Comparison of ENCODE assay signal across 2 cellular contexts in the genomic region with DNA sequence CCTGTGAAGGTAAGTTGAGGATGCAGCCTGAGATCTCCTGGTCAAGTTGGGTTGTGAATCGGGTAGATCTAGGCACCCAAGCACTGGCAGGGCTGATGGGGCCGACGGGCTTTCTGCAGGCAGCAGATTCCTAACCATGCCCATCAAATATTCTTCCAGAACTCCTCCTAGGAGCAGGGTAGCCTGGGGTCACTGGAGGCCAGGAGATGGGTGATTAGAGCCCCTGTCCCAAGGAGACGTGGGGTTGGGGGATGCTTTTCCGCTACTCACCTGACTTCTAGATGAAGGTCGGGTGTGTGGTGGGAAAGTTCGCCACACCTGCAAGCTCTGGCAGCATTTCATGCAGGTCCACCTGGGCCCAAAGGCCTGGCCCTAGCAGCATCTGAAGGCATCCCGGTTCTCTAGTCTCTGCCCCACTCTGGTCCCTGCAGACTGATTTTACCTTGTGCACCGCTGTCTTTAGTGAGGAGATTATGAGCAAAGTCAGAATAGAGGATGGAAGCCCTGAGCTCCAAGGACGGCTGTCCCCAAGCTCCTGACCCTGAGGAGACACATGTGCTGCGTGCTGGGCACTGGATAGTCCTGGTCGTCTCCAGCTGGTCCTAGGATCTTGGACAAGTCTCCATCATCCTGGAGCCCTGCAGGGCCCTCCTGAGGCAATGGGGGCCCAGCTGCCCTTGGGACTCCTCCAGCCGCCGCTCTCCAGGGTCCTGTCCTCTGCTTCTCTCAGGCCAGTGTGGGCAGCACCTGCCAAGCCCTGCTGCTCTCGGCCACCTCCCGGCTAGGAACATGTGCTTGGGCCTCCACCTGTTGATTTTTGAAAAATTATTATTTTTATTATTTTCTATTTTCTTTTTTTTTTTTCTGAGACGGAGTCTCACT.
TF ChIP-seq lines count a peak whose summit lies in the region.

No MANE protein-coding gene starts in this region.

TF ChIP-seq in A549, 52 proteins besides CTCF, POLR2A, EP300 and RAD21:
- no peak for TF ChIP-seq HEYL (CRISPR knock-in tag; IDR thresholded peaks at IDR 0.05)
- TF ChIP-seq, protein P1, sequence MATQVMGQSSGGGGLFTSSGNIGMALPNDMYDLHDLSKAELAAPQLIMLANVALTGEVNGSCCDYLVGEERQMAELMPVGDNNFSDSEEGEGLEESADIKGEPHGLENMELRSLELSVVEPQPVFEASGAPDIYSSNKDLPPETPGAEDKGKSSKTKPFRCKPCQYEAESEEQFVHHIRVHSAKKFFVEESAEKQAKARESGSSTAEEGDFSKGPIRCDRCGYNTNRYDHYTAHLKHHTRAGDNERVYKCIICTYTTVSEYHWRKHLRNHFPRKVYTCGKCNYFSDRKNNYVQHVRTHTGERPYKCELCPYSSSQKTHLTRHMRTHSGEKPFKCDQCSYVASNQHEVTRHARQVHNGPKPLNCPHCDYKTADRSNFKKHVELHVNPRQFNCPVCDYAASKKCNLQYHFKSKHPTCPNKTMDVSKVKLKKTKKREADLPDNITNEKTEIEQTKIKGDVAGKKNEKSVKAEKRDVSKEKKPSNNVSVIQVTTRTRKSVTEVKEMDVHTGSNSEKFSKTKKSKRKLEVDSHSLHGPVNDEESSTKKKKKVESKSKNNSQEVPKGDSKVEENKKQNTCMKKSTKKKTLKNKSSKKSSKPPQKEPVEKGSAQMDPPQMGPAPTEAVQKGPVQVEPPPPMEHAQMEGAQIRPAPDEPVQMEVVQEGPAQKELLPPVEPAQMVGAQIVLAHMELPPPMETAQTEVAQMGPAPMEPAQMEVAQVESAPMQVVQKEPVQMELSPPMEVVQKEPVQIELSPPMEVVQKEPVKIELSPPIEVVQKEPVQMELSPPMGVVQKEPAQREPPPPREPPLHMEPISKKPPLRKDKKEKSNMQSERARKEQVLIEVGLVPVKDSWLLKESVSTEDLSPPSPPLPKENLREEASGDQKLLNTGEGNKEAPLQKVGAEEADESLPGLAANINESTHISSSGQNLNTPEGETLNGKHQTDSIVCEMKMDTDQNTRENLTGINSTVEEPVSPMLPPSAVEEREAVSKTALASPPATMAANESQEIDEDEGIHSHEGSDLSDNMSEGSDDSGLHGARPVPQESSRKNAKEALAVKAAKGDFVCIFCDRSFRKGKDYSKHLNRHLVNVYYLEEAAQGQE (IDR thresholded peaks at IDR 0.05) = peak; percentile 42

TF ChIP-seq in HCT116, 20 proteins besides CTCF, POLR2A, EP300 and RAD21:
- TF ChIP-seq, protein P1 (IDR thresholded peaks at IDR 0.05; ENCODE audit: low read depth) = peak; percentile 40
- no peak for TF ChIP-seq CEBPB (IDR thresholded peaks at IDR 0.05; ENCODE audit: low read depth)
- TF ChIP-seq ZFX (IDR thresholded peaks at IDR 0.05) = no peak
- TF ChIP-seq, protein P2, sequence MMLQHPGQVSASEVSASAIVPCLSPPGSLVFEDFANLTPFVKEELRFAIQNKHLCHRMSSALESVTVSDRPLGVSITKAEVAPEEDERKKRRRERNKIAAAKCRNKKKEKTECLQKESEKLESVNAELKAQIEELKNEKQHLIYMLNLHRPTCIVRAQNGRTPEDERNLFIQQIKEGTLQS (IDR thresholded peaks at IDR 0.05) = no peak
